In genomic region chr17:74280093-74280513, GRCh38 we compare ENCODE assay signal across 11 cellular contexts. TPM values are rescaled to one million over a fixed set of nuclear protein-coding genes. Genes with fewer than 3 reads are reported as not detected.
DNase-seq lines count a peak whose midpoint lies in the region; ATAC-seq and TF ChIP-seq lines count a peak whose summit lies in the region.
"Had no signal": no experiment of that assay in that cellular context is flagged by ENCODE, and none has a peak within 500 bp of the region (broad histone marks: within the 10 kb centered on the region; RNA-seq: fewer than 3 reads in every experiment).

No MANE protein-coding gene starts in this region.

- CTCF ChIA-PET in activated CD4-positive, alpha-beta memory T cell treated with anti-CD3 and anti-CD28 coated beads, Interleukin-2, amount 10 ng/mL, durations not matched to agents 7 days and 5 days (lab: Charles Lee): interaction anchor here (0.8 to 9.3 kb wide), 4 partner anchors 12 to 68 kb away, joined by 3 to 58 read pairs (median 4); no protein-coding TSS in a partner anchor

- H3K27me3 ChIP-seq in lower lobe of right lung (ENCODE audit: low read depth): no peaks in the 10 kb centered on the region
- no peaks in the 10 kb centered on the region for H3K27me3 ChIP-seq in ascending aorta

- H3K9me3 ChIP-seq in lower lobe of right lung (no peaks in the 10 kb centered on the region), ascending aorta (no peaks in the 10 kb centered on the region)

- no peaks in the 10 kb centered on the region for H3K9me3 Mint-ChIP-seq in activated CD4-positive, alpha-beta memory T cell treated with anti-CD3 and anti-CD28 coated beads, Interleukin-2, amount 10 ng/mL, durations not matched to agents 7 days and 5 days

- intact Hi-C loops in lower lobe of right lung (cut with DNase I): no loop called here
- intact Hi-C loops in ascending aorta (cut with DNase I): no loop called here

- TF ChIP-seq CTCF in lower lobe of right lung (IDR thresholded peaks at IDR 0.05) (no peak), ascending aorta (IDR thresholded peaks at IDR 0.05) (no peak), omental fat pad (IDR thresholded peaks at IDR 0.05) (no peak)

- H3K36me3 ChIP-seq in lower lobe of right lung: no peaks in the 10 kb centered on the region
- H3K36me3 ChIP-seq in ascending aorta: no peaks in the 10 kb centered on the region

- H3K27me3 Mint-ChIP-seq in activated CD4-positive, alpha-beta memory T cell treated with anti-CD3 and anti-CD28 coated beads, Interleukin-2, amount 10 ng/mL, durations not matched to agents 7 days and 5 days: no peaks in the 10 kb centered on the region

- H3K4me3 ChIP-seq in lower lobe of right lung (no peak overlapping the region), ascending aorta (no peak overlapping the region)

- POLR2A ChIA-PET in activated CD4-positive, alpha-beta memory T cell treated with anti-CD3 and anti-CD28 coated beads, Interleukin-2, amount 10 ng/mL, durations not matched to agents 7 days and 5 days (lab: Charles Lee): interaction anchor here (0.6 to 2.5 kb wide), 6 partner anchors 14 to 75 kb away, joined by 3 to 10 read pairs (median 5); partner anchors contain the start of gene TTYH2

- H3K4me1 ChIP-seq in lower lobe of right lung: peaks cover 4% of the 10 kb centered on the region
- no peaks in the 10 kb centered on the region for H3K4me1 ChIP-seq in ascending aorta

- ATAC-seq in HG02610 (IDR thresholded peaks at IDR 0.05; ENCODE audit: unreplicated experiment) (peak; percentile 43), lower lobe of right lung (peak; percentile 5 to 42), HG03135 (IDR thresholded peaks at IDR 0.05; ENCODE audit: unreplicated experiment) (no peak), omental fat pad (ENCODE audit: low FRiP score) (no peak), GM21619 (IDR thresholded peaks at IDR 0.05; ENCODE audit: unreplicated experiment) (no peak)

- peaks cover 3% of the 10 kb centered on the region for H3K36me3 Mint-ChIP-seq in activated CD4-positive, alpha-beta memory T cell treated with anti-CD3 and anti-CD28 coated beads, Interleukin-2, amount 10 ng/mL, durations not matched to agents 7 days and 5 days (ENCODE audit: low read depth)
- H3K36me3 Mint-ChIP-seq: brain had no signal

- no peak overlapping the region for H3K27ac ChIP-seq in lower lobe of right lung
- no peak overlapping the region for H3K27ac ChIP-seq in ascending aorta

- H3K4me3 Mint-ChIP-seq in activated CD4-positive, alpha-beta memory T cell treated with anti-CD3 and anti-CD28 coated beads, Interleukin-2, amount 10 ng/mL, durations not matched to agents 7 days and 5 days: no peak overlapping the region
- H3K4me3 Mint-ChIP-seq: brain had no signal

- H3K27ac Mint-ChIP-seq in activated CD4-positive, alpha-beta memory T cell treated with anti-CD3 and anti-CD28 coated beads, Interleukin-2, amount 10 ng/mL, durations not matched to agents 7 days and 5 days: peak overlapping the region; percentile 100
- H3K27ac Mint-ChIP-seq: brain had no signal

- peaks cover 83% of the 10 kb centered on the region for H3K4me1 Mint-ChIP-seq in activated CD4-positive, alpha-beta memory T cell treated with anti-CD3 and anti-CD28 coated beads, Interleukin-2, amount 10 ng/mL, durations not matched to agents 7 days and 5 days

- DNase-seq in A172 (ENCODE audit: low spot score) (peak; percentile 23), lower lobe of right lung (peak; percentile 55), ascending aorta (ENCODE audit: low spot score in 2 of 2) (no peak), omental fat pad (ENCODE audit: low spot score) (no peak)
- DNase-seq in activated CD4-positive, alpha-beta memory T cell treated with anti-CD3 and anti-CD28 coated beads, Interleukin-2, amount 10 ng/mL, durations not matched to agents 7 days and 5 days: peak; percentile 85
- DNase-seq: H7, NCI-H69 had no signal

RNA-seq across cellular contexts. Expression of gene DNAI2, which starts 6.1 kb away (rescaled TPM):
- not detected in 2 replicates for total RNA-seq in A172 (2014; rRNA removed; shearing (Covaris generic))
- 1 to 10 TPM; 2.5 to 3.1 TPM for total RNA-seq in activated CD4-positive, alpha-beta memory T cell treated with anti-CD3 and anti-CD28 coated beads, Interleukin-2, amount 10 ng/mL, durations not matched to agents 7 days and 5 days
- total RNA-seq in lower lobe of right lung (6.2 TPM), ascending aorta (not detected), omental fat pad (not detected)
- total RNA-seq: H7 had no signal

RNA-seq across cellular contexts. Expression of gene KIF19, which starts 45.9 kb away (rescaled TPM):
- not detected in 2 replicates for total RNA-seq in A172 (2014; rRNA removed; shearing (Covaris generic))
- total RNA-seq in activated CD4-positive, alpha-beta memory T cell treated with anti-CD3 and anti-CD28 coated beads, Interleukin-2, amount 10 ng/mL, durations not matched to agents 7 days and 5 days: 1 to 10 TPM; 3.5 to 3.8 TPM
- 3.6 TPM for total RNA-seq in lower lobe of right lung
- total RNA-seq in ascending aorta: 11.7 TPM
- total RNA-seq in omental fat pad: 1 to 10 TPM in 2 of 4 donors, under 1 TPM in 2; 0.72 to 2.4 (median 1.4) TPM

Comparison
In these comparisons a context has a peak if more than half of its experiments do, and no peak if none do; other contexts are left out.
1. DNase-seq: peak in A172 (single experiment), activated CD4-positive, alpha-beta memory T cell treated with anti-CD3 and anti-CD28 coated beads, Interleukin-2, amount 10 ng/mL, durations not matched to agents 7 days and 5 days (single experiment) and lower lobe of right lung (single experiment); none in ascending aorta (0 of 2) and omental fat pad (single experiment).
2. ATAC-seq: peak in HG02610 (single experiment) and lower lobe of right lung (2 of 2); none in HG03135 (single experiment), omental fat pad (single experiment) and GM21619 (single experiment).